ENCODE assay signal across 28 cellular contexts in the genomic region with DNA sequence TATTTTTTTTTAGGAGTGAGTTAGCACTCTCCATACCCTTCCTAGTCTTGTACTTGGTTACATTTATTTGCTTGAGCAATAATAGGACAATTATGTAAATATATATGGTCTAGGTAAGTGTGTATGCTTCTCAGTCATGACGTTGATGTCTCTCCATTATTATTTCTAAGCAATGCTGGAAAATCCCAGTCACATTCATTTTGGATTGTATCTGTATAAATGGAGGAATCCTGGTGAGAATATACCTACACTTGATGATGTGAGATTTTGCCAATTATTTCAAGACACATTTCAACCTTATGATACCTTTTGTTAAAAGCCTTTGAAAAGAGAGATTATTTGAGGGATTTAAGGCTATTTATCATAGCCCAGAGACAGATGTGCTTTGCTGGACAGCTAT.
"Had no signal": no experiment of that assay in that cellular context is flagged by ENCODE, and none has a peak within 500 bp of the region (broad histone marks: within the 10 kb centered on the region; RNA-seq: fewer than 3 reads in every experiment).

No MANE protein-coding gene starts in this region.

- H3K36me3 Mint-ChIP-seq: naive thymus-derived CD8-positive, alpha-beta T cell; neural progenitor cell; stimulated activated effector memory CD8-positive, alpha-beta T cell treated with anti-CD3 and anti-CD28 coated beads, Interleukin-12 subunit alpha, Interleukin-12 subunit beta, amount 100 ng/mL, for 72 hours; stimulated activated naive B cell treated with anti-CD40 and anti-IgM and Interleukin-4, amounts not matched to agents 10 μg/mL and 1 μg/mL and 100 μg/mL, for 72 hours; type B pancreatic cell had no signal

- H3K9me3 Mint-ChIP-seq: type B pancreatic cell had no signal

- H3K4me1 Mint-ChIP-seq: naive thymus-derived CD8-positive, alpha-beta T cell; nephron progenitor cell; neural progenitor cell; stimulated activated effector memory CD8-positive, alpha-beta T cell treated with anti-CD3 and anti-CD28 coated beads, Interleukin-12 subunit alpha, Interleukin-12 subunit beta, amount 100 ng/mL, for 72 hours; stimulated activated naive B cell treated with anti-CD40 and anti-IgM and Interleukin-4, amounts not matched to agents 10 μg/mL and 1 μg/mL and 100 μg/mL, for 72 hours; stimulated activated naive CD8-positive, alpha-beta T cell treated with anti-CD3 and anti-CD28 coated beads, Interleukin-15, amount 100 ng/mL, for 72 hours had no signal

- H3K27ac Mint-ChIP-seq: naive thymus-derived CD8-positive, alpha-beta T cell; natural killer cell treated with Interleukin-12 subunit alpha and Interleukin-12 subunit beta and Interleukin-15 and Interleukin-18, amount 100 ng/mL, for 72 hours; nephron progenitor cell; neural progenitor cell; progenitor cell of endocrine pancreas; stimulated activated effector memory CD8-positive, alpha-beta T cell treated with anti-CD3 and anti-CD28 coated beads, Interleukin-12 subunit alpha, Interleukin-12 subunit beta, amount 100 ng/mL, for 72 hours; stimulated activated naive B cell treated with anti-CD40 and anti-IgM and Interleukin-4, amounts not matched to agents 10 μg/mL and 1 μg/mL and 100 μg/mL, for 72 hours; stimulated activated naive CD8-positive, alpha-beta T cell treated with anti-CD3 and anti-CD28 coated beads, Interleukin-15, amount 100 ng/mL, for 72 hours; type B pancreatic cell had no signal

- H3K27me3 Mint-ChIP-seq: naive thymus-derived CD8-positive, alpha-beta T cell; natural killer cell treated with Interleukin-12 subunit alpha and Interleukin-12 subunit beta and Interleukin-15 and Interleukin-18, amount 100 ng/mL, for 72 hours; progenitor cell of endocrine pancreas; stimulated activated naive B cell treated with anti-CD40 and anti-IgM and Interleukin-4, amounts not matched to agents 10 μg/mL and 1 μg/mL and 100 μg/mL, for 72 hours; stimulated activated naive CD8-positive, alpha-beta T cell treated with anti-CD3 and anti-CD28 coated beads, Interleukin-15, amount 100 ng/mL, for 72 hours; type B pancreatic cell had no signal

- H3K4me3 Mint-ChIP-seq: naive thymus-derived CD8-positive, alpha-beta T cell; natural killer cell treated with Interleukin-12 subunit alpha and Interleukin-12 subunit beta and Interleukin-15 and Interleukin-18, amount 100 ng/mL, for 72 hours; nephron progenitor cell; neural progenitor cell; stimulated activated effector memory CD8-positive, alpha-beta T cell treated with anti-CD3 and anti-CD28 coated beads, Interleukin-12 subunit alpha, Interleukin-12 subunit beta, amount 100 ng/mL, for 72 hours; stimulated activated naive B cell treated with anti-CD40 and anti-IgM and Interleukin-4, amounts not matched to agents 10 μg/mL and 1 μg/mL and 100 μg/mL, for 72 hours; stimulated activated naive CD8-positive, alpha-beta T cell treated with anti-CD3 and anti-CD28 coated beads, Interleukin-15, amount 100 ng/mL, for 72 hours; type B pancreatic cell had no signal

- DNase-seq: naive thymus-derived CD8-positive, alpha-beta T cell; nephron progenitor cell; occipital lobe; ovary; posterior cingulate gyrus; psoas muscle; right cardiac atrium; right lobe of liver; sigmoid colon; small intestine; stimulated activated CD4-positive, alpha-beta T cell treated with anti-CD3 and anti-CD28 coated beads, Interleukin-15, amount 100 ng/mL, for 24 hours; stimulated activated CD4-positive, alpha-beta T cell treated with anti-CD3 and anti-CD28 coated beads, Interleukin-2, amount 100 ng/mL, for 24 hours; stimulated activated CD4-positive, alpha-beta T cell treated with anti-CD3 and anti-CD28 coated beads, Interleukin-2, amount 100 ng/mL, for 48 hours; stimulated activated CD4-positive, alpha-beta T cell treated with anti-CD3 and anti-CD28 coated beads, Interleukin-4, amount 100 ng/mL, for 24 hours; stimulated activated naive B cell treated with anti-CD40 and anti-IgM and Interleukin-4, amounts not matched to agents 10 μg/mL and 1 μg/mL and 100 μg/mL, for 72 hours; stimulated activated naive CD8-positive, alpha-beta T cell treated with anti-CD3 and anti-CD28 coated beads, Interleukin-15, amount 100 ng/mL, for 72 hours; stimulated activated naive CD8-positive, alpha-beta T cell treated with anti-CD3 and anti-CD28 coated beads, Interleukin-15, Interleukin-2, amounts not matched to agents 100 U/mL and 50 U/mL, for 24 hours; substantia nigra; testis; tibial artery; transverse colon; upper lobe of right lung; uterus had no signal
